ENCODE assay signal across 8 cellular contexts in the genomic region with DNA sequence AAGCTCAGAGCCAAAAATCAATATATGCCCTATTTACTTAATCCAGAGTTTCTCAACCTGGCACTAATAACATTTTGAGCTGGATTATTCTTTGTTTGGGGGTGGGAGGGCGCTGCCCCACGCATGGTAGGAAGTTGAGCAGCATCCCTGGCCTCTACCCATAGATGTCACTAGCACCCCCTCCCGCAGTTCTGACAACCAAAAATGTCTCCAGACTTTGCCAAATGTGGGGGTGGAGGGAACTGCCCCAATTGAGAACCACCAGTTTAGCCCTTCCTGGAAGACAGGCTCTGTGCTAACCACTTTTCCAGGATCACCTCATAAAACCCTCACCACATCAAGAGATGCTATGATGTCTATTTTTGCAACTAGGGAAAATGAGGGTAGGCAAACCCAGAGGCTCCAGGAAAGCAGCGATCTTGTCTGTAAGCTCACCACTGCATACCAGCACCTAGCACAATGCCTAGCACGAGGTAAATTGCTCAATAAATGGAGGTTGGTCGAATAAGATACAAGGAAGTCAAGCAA. TPM values are rescaled to one million over a fixed set of nuclear protein-coding genes. Genes with fewer than 3 reads are reported as not detected.
DNase-seq lines count a peak whose midpoint lies in the region; ATAC-seq and TF ChIP-seq lines count a peak whose summit lies in the region.

No MANE protein-coding gene starts in this region.

- peaks cover 35% of the 10 kb centered on the region for H4K20me1 ChIP-seq in hepatocyte (ENCODE audit: insufficient read depth, poor library complexity, severe bottlenecking)

- no peaks in the 10 kb centered on the region for H3K27me3 ChIP-seq in hepatocyte
- H3K27me3 ChIP-seq in spleen (replicated peaks in 1 of 7) = no peaks in the 10 kb centered on the region

- H3K9me3 Mint-ChIP-seq in activated T-helper 17 cell treated with anti-CD3 and anti-CD28 coated beads, Interleukin-2, amount 50 U/mL, for 72 hours = no peaks in the 10 kb centered on the region

- H3K27ac ChIP-seq in hepatocyte = peak overlapping the region; percentile 98
- peak overlapping the region; percentile 94 to 99 (median 96) for H3K27ac ChIP-seq in spleen

- TF ChIP-seq POLR2A in spleen (IDR thresholded peaks at IDR 0.05) = no peak

- H3K36me3 ChIP-seq in hepatocyte (replicated peaks; ENCODE audit: insufficient read depth, low read depth) (no peaks in the 10 kb centered on the region), spleen (peaks cover 0 to 42% (median 33%) of the 10 kb centered on the region in 6 donors)

- peak; percentile 36 for TF ChIP-seq CTCF in hepatocyte (IDR thresholded peaks at IDR 0.05; ENCODE audit: poor library complexity)
- TF ChIP-seq CTCF in spleen (IDR thresholded peaks at IDR 0.05 in 8 of 11, conservative IDR thresholded peaks at IDR 0.05 in 3 of 11) = peak in 6 of 11 experiments; percentile 10 to 40 (median 15)

- peak overlapping the region; percentile 75 for H3K4me3 ChIP-seq in hepatocyte
- peak overlapping the region; percentile 68 to 98 (median 92) for H3K4me3 ChIP-seq in spleen

- intact Hi-C loops in spleen (cut with DNase I; ENCODE audit: low total_unique reads) = no loop called here

- peaks cover 72% of the 10 kb centered on the region for H3K36me3 Mint-ChIP-seq in activated T-helper 17 cell treated with anti-CD3 and anti-CD28 coated beads, Interleukin-2, amount 50 U/mL, for 72 hours (ENCODE audit: low read depth)

- DNase-seq in SIG-M5 treated with dmso at 0.1 percent for 504 hours (lab: John Stamatoyannopoulos, UW; ENCODE audit: unreplicated experiment) = peak; percentile 82
- no peak for DNase-seq in SIG-M5 (lab: John Stamatoyannopoulos, UW)
- peak; percentile 11 for DNase-seq in NCI-H2171 (lab: John Stamatoyannopoulos, UW)
- peak; percentile 48 for DNase-seq in hepatocyte (ENCODE audit: low spot score)
- DNase-seq in spleen = no peak
- no peak for DNase-seq in NCI-H128 (lab: John Stamatoyannopoulos, UW; ENCODE audit: unreplicated experiment)

- peak overlapping the region; percentile 94 for H3K4me3 Mint-ChIP-seq in activated T-helper 17 cell treated with anti-CD3 and anti-CD28 coated beads, Interleukin-2, amount 50 U/mL, for 72 hours

- peak overlapping the region; percentile 94 for H3K4me2 ChIP-seq in hepatocyte

- H3K79me2 ChIP-seq in hepatocyte = peaks cover 54% of the 10 kb centered on the region

- H3K27ac Mint-ChIP-seq in activated T-helper 17 cell treated with anti-CD3 and anti-CD28 coated beads, Interleukin-2, amount 50 U/mL, for 72 hours = peak overlapping the region; percentile 95

- peaks cover 10% of the 10 kb centered on the region for H3K4me1 ChIP-seq in hepatocyte (ENCODE audit: insufficient read depth)
- H3K4me1 ChIP-seq in spleen = peaks cover 30 to 91% (median 73%) of the 10 kb centered on the region in 6 donors

- H2AFZ ChIP-seq in hepatocyte = no peak overlapping the region

- H3K27me3 Mint-ChIP-seq in activated T-helper 17 cell treated with anti-CD3 and anti-CD28 coated beads, Interleukin-2, amount 50 U/mL, for 72 hours = no peaks in the 10 kb centered on the region

- ATAC-seq in activated T-helper 17 cell treated with anti-CD3 and anti-CD28 coated beads, Interleukin-2, amount 50 U/mL, for 72 hours (replicated peaks) = no peak
- ATAC-seq in GM19397 (IDR thresholded peaks at IDR 0.05; ENCODE audit: unreplicated experiment) = no peak

- 2% methylated on average over 6 of the region's 6 CpGs for WGBS in hepatocyte (ENCODE audit: low lambda C conversion rate, missing lambda C conversion rate)
- 0 to 6% (median 2%) methylated on average over 6 of the region's 6 CpGs for WGBS in spleen, 5 donors

- no peaks in the 10 kb centered on the region for H3K9me3 ChIP-seq in hepatocyte (ENCODE audit: low read depth)
- H3K9me3 ChIP-seq in spleen = no peaks in the 10 kb centered on the region

- no peaks in the 10 kb centered on the region for H3K9me2 ChIP-seq in hepatocyte (replicated peaks; ENCODE audit: insufficient read depth)

- peaks cover 19% of the 10 kb centered on the region for H3K4me1 Mint-ChIP-seq in activated T-helper 17 cell treated with anti-CD3 and anti-CD28 coated beads, Interleukin-2, amount 50 U/mL, for 72 hours

RNA-seq across cellular contexts. Expression of gene TRIR, which starts 1.1 kb away (rescaled TPM):
- total RNA-seq in activated T-helper 17 cell treated with anti-CD3 and anti-CD28 coated beads, Interleukin-2, amount 50 U/mL, for 72 hours = 100 to 1,000 TPM; 135 to 172 TPM
- total RNA-seq in hepatocyte (243 and 268 TPM in 2 replicates), spleen (100 to 1,000 TPM; 127 to 225 (median 150) TPM)
- polyA plus RNA-seq in hepatocyte (246 and 259 TPM in 2 replicates), spleen (100 to 1,000 TPM; 346 to 403 (median 386) TPM)

RNA-seq across cellular contexts. Expression of gene GET3, which starts 3.9 kb away (rescaled TPM):
- 10 to 100 TPM; 37.7 to 66.6 TPM for total RNA-seq in activated T-helper 17 cell treated with anti-CD3 and anti-CD28 coated beads, Interleukin-2, amount 50 U/mL, for 72 hours
- total RNA-seq in hepatocyte (52.3 and 79.6 TPM in 2 replicates), spleen (10 to 100 TPM; 32.7 to 50.7 (median 38.4) TPM)
- polyA plus RNA-seq in hepatocyte (85.4 and 108 TPM in 2 replicates), spleen (10 to 100 TPM; 35.4 to 68.0 (median 52.8) TPM)

RNA-seq across cellular contexts. Expression of gene TNPO2, which starts 9.7 kb away (rescaled TPM):
- total RNA-seq in activated T-helper 17 cell treated with anti-CD3 and anti-CD28 coated beads, Interleukin-2, amount 50 U/mL, for 72 hours = 100 to 1,000 TPM in 1 of 2 donors, 10 to 100 TPM in 1; 71.9 to 106 TPM
- total RNA-seq in hepatocyte = 41.4 and 65.2 TPM in 2 replicates
- 11.7 and 16.0 TPM in 2 replicates for polyA plus RNA-seq in hepatocyte
- total RNA-seq in spleen = 10 to 100 TPM; 47.5 to 83.6 (median 61.5) TPM
- polyA plus RNA-seq in spleen = 10 to 100 TPM; 15.8 to 30.4 (median 22.9) TPM

RNA-seq across cellular contexts. Expression of gene BEST2, which starts 18.2 kb away (rescaled TPM):
- not detected for total RNA-seq in activated T-helper 17 cell treated with anti-CD3 and anti-CD28 coated beads, Interleukin-2, amount 50 U/mL, for 72 hours
- total RNA-seq in hepatocyte (not detected in 2 replicates), spleen (not detected)
- polyA plus RNA-seq in hepatocyte (not detected in 2 replicates), spleen (not detected)

RNA-seq across cellular contexts. Expression of gene FBXW9, which starts 37.0 kb away (rescaled TPM):
- total RNA-seq in activated T-helper 17 cell treated with anti-CD3 and anti-CD28 coated beads, Interleukin-2, amount 50 U/mL, for 72 hours = 1 to 10 TPM; 4.7 to 9.9 TPM
- total RNA-seq in hepatocyte (8.1 and 10.9 TPM in 2 replicates), spleen (1 to 10 TPM; 1.7 to 5.3 (median 3.8) TPM)
- polyA plus RNA-seq in hepatocyte (9.1 and 11.1 TPM in 2 replicates), spleen (1 to 10 TPM; 4.8 to 7.4 (median 5.2) TPM)

Comparison
In these comparisons a context has a peak if more than half of its experiments do, and no peak if none do; other contexts are left out.
1. DNase-seq: peak in SIG-M5 treated with dmso at 0.1 percent for 504 hours (single experiment), NCI-H2171 (single experiment) and hepatocyte (single experiment); none in SIG-M5 (single experiment), spleen (single experiment) and NCI-H128 (single experiment).